ENCODE assay signal across 8 cellular contexts in genomic region chr3:38454179-38454883, GRCh38. TPM values are rescaled to one million over a fixed set of nuclear protein-coding genes. Genes with fewer than 3 reads are reported as not detected.
DNase-seq lines count a peak whose midpoint lies in the region; ATAC-seq and TF ChIP-seq lines count a peak whose summit lies in the region.

No MANE protein-coding gene starts in this region.

- no peaks in the 10 kb centered on the region for H3K79me2 ChIP-seq in OCI-LY7 (ENCODE audit: insufficient read depth, low read depth, low read length)

- H3K27ac ChIP-seq in OCI-LY7 (ENCODE audit: low read depth, low read length, poor library complexity, severe bottlenecking) = no peak overlapping the region
- H3K27ac ChIP-seq in iPS DF 6.9 (ENCODE audit: low read length) = no peak overlapping the region
- peak overlapping the region; percentile 96 to 98 (median 97) for H3K27ac ChIP-seq in gastrocnemius medialis

- H3K9me3 ChIP-seq in OCI-LY7 (ENCODE audit: low read length) (no peaks in the 10 kb centered on the region), iPS DF 6.9 (ENCODE audit: control insufficient read depth, insufficient read depth, low read length) (no peaks in the 10 kb centered on the region), gastrocnemius medialis (no peaks in the 10 kb centered on the region)

- ATAC-seq in gastrocnemius medialis = peak; percentile 16 to 27

- CTCF ChIA-PET in OCI-LY7 (lab: Charles Lee; ENCODE audit: unreplicated experiment) = no interaction called here

- H3K4me3 ChIP-seq in OCI-LY7 (ENCODE audit: low read depth, low read length, poor library complexity, severe bottlenecking) (peak overlapping the region; percentile 72), astrocyte of the cerebellum (ENCODE audit: low read depth, low read length) (peak overlapping the region; percentile 55), iPS DF 6.9 (ENCODE audit: low read length) (peak overlapping the region; percentile 99), gastrocnemius medialis (peak overlapping the region; percentile 62 to 92 (median 76))

- intact Hi-C loops in OCI-LY7 (cut with micrococcal nuclease; ENCODE audit: unreplicated experiment) (no loop called here), gastrocnemius medialis (cut with DNase I; ENCODE audit: low total_unique reads) (loop anchor here (2.0 to 10.0 kb wide), 3 partner anchors 42 to 320 kb away; partner anchors contain the start of genes ACAA1, EXOG, MYD88 and OXSR1), posterior vena cava (cut with DNase I) (no loop called here)

- H3K36me3 ChIP-seq in OCI-LY7 (ENCODE audit: insufficient read depth, low read length) (no peaks in the 10 kb centered on the region), iPS DF 6.9 (ENCODE audit: control insufficient read depth, insufficient read depth, low read length) (no peaks in the 10 kb centered on the region; the same call in 1 of the 2 replicates), gastrocnemius medialis (no peaks in the 10 kb centered on the region)

- no peaks in the 10 kb centered on the region for H3K4me1 ChIP-seq in OCI-LY7 (ENCODE audit: insufficient read depth, low read length, poor library complexity, severe bottlenecking)
- peaks cover 8% of the 10 kb centered on the region for H3K4me1 ChIP-seq in iPS DF 6.9 (ENCODE audit: control insufficient read depth, insufficient read depth, low read length)
- H3K4me1 ChIP-seq in gastrocnemius medialis = peaks cover 34 to 40% of the 10 kb centered on the region in 2 donors

- H3K4me3 Mint-ChIP-seq in HFFc6 = peak overlapping the region; percentile 92

- peak in 1 of 2 donors; percentile 20 for TF ChIP-seq POLR2A in gastrocnemius medialis (IDR thresholded peaks at IDR 0.05)

- peaks cover 5% of the 10 kb centered on the region; the same call in 1 of the 2 replicates for H3K4me1 Mint-ChIP-seq in HFFc6 (ENCODE audit: low read depth)

- H3K27me3 Mint-ChIP-seq in HFFc6 (ENCODE audit: insufficient read depth) = no peaks in the 10 kb centered on the region; the same call in 1 of the 2 replicates

- no peaks in the 10 kb centered on the region for H4K20me1 ChIP-seq in OCI-LY7 (ENCODE audit: insufficient read depth, low read length)

- H3K9me3 Mint-ChIP-seq in HFFc6 = no peaks in the 10 kb centered on the region

- H3K27me3 ChIP-seq in iPS DF 6.9 (ENCODE audit: control insufficient read depth, insufficient read depth, low read length) (no peaks in the 10 kb centered on the region), gastrocnemius medialis (no peaks in the 10 kb centered on the region)

- no CpG with 5 or more reads among the region's 77 CpGs for WGBS in iPS DF 6.9 (ENCODE audit: insufficient coverage, insufficient read length)

- H3K27ac Mint-ChIP-seq in HFFc6 = peak overlapping the region; percentile 71

- POLR2A ChIA-PET in OCI-LY7 (lab: Charles Lee) = no interaction called here

- TF ChIP-seq CTCF in HFFc6 (IDR thresholded peaks at IDR 0.05) = no peak
- TF ChIP-seq CTCF in OCI-LY7 (conservative IDR thresholded peaks at IDR 0.05; ENCODE audit: low read length) = no peak
- no peak for TF ChIP-seq CTCF in astrocyte of the cerebellum (IDR thresholded peaks at IDR 0.05; ENCODE audit: low read depth, low read length, missing control alignments)
- no peak for TF ChIP-seq CTCF in gastrocnemius medialis (IDR thresholded peaks at IDR 0.05 in 4 of 5, conservative IDR thresholded peaks at IDR 0.05 in 1 of 5)

- H3K9me2 ChIP-seq in OCI-LY7 (ENCODE audit: insufficient read depth, low read length) = no peaks in the 10 kb centered on the region

- in situ Hi-C loops in astrocyte of the cerebellum (cut with HindIII; ENCODE audit: low sequenced_read_pairs) = no loop called here
- in situ Hi-C loops in gastrocnemius medialis (cut with MboI; ENCODE audit: low sequenced_read_pairs in 4 of 4) = no loop called here

- peak overlapping the region; percentile 94 for H3K4me2 ChIP-seq in OCI-LY7 (ENCODE audit: low read length)

- DNase-seq in NCI-H510A treated with DMSO at 0.1 percent for 48 hours (lab: John Stamatoyannopoulos, UW) (peak; percentile 6), NCI-H510A (lab: John Stamatoyannopoulos, UW) (no peak), HFFc6 (no peak), OCI-LY7 (ENCODE audit: low spot score) (peak; percentile 32), astrocyte of the cerebellum (ENCODE audit: low read depth) (no peak), iPS DF 6.9 (ENCODE audit: low read depth, low spot score) (no peak), gastrocnemius medialis (no peak), posterior vena cava (ENCODE audit: low spot score) (no peak)

- no peaks in the 10 kb centered on the region for H3K36me3 Mint-ChIP-seq in HFFc6 (ENCODE audit: low read depth)

- BruUV-seq in OCI-LY7 (replicated peaks; lab: Mats Ljungman, UMichigan) = no TSS peak

- H2AFZ ChIP-seq in OCI-LY7 (ENCODE audit: low read length) = peak overlapping the region; percentile 49; the same call in 1 of the 2 replicates

RNA-seq across cellular contexts. Expression of gene ACVR2B, which starts 0.6 kb away (rescaled TPM):
- 1 to 10 TPM; 1.1 to 1.6 (median 1.3) TPM for total RNA-seq in HFFc6 (2021; fragmentation: NEBNext Ultra II Directional; extraction: Animal tissue kit (Norgen Biotek cat#: 25700))
- total RNA-seq in OCI-LY7 (2014; rRNA removed; shearing (Covaris generic)) = 7.8 and 11.3 TPM in 2 replicates
- total RNA-seq in OCI-LY7 (2022) (7.2 and 7.9 TPM in 2 replicates), gastrocnemius medialis (10 to 100 TPM in 1 of 4 donors, 1 to 10 TPM in 3; 2.4 to 12.1 (median 6.3) TPM), posterior vena cava (1 to 10 TPM; 2.7 to 2.8 TPM)

RNA-seq across cellular contexts. Expression of gene EXOG, which starts 41.8 kb away (rescaled TPM):
- 10 to 100 TPM; 13.9 to 18.8 (median 15.4) TPM for total RNA-seq in HFFc6 (2021; fragmentation: NEBNext Ultra II Directional; extraction: Animal tissue kit (Norgen Biotek cat#: 25700))
- total RNA-seq in OCI-LY7 (2014; rRNA removed; shearing (Covaris generic)) = 15.8 and 30.7 TPM in 2 replicates
- 41.2 and 42.3 TPM in 2 replicates for total RNA-seq in OCI-LY7 (2022)
- total RNA-seq in gastrocnemius medialis = 1 to 10 TPM; 1.6 to 6.5 (median 2.2) TPM
- total RNA-seq in posterior vena cava = 10 to 100 TPM; 12.3 to 14.7 TPM

Comparison
In these comparisons a context has a peak if more than half of its experiments do, and no peak if none do; other contexts are left out.
1. DNase-seq: peak in NCI-H510A treated with DMSO at 0.1 percent for 48 hours (single experiment) and OCI-LY7 (single experiment); none in NCI-H510A (single experiment), HFFc6 (single experiment), astrocyte of the cerebellum (single experiment), iPS DF 6.9 (single experiment), gastrocnemius medialis (0 of 2) and posterior vena cava (single experiment).
2. H3K27ac ChIP-seq: peak in gastrocnemius medialis (4 of 4); none in OCI-LY7 (single experiment) and iPS DF 6.9 (single experiment).
3. Peak in every context shown above with its lines, with median percentiles within 50 percentile points of each other: H3K4me3 ChIP-seq.